ENCODE assay signal across 1 cellular context in genomic region chr10:31937371-31937770, GRCh38.
TF ChIP-seq lines count a peak whose summit lies in the region.

No MANE protein-coding gene starts in this region.

TF ChIP-seq in A549, 52 proteins besides CTCF, POLR2A, EP300 and RAD21 (continued from another document):
- TF ChIP-seq ATOH8 (CRISPR knock-in tag; IDR thresholded peaks at IDR 0.05; ENCODE audit: low read depth) (0 out of 2 replicates have a peak, but pooled peaks have one; percentile 19), RNF2 (IDR thresholded peaks at IDR 0.05; ENCODE audit: borderline replicate concordance, low read depth) (no peak), MAX (IDR thresholded peaks at IDR 0.05) (peak; percentile 51; the same call in 1 of the 2 replicates)
TF ChIP-seq in A549: peak in this region for 3.
